ENCODE assay signal across 8 cellular contexts in genomic region chr19:1651061-1651547, GRCh38.
DNase-seq lines count a peak whose midpoint lies in the region; ATAC-seq and TF ChIP-seq lines count a peak whose summit lies in the region.

No MANE protein-coding gene starts in this region.

- H3K4me3 ChIP-seq in WI38 (ENCODE audit: low read depth, low read length) (peak overlapping the region; percentile 85), choroid plexus epithelial cell (ENCODE audit: low read depth, low read length) (peak overlapping the region; percentile 87), muscle layer of colon (ENCODE audit: low read depth in 1 of 2, low read length in 2 of 2) (peak overlapping the region; percentile 71 to 75), subcutaneous abdominal adipose tissue (ENCODE audit: low read depth in 1 of 5, low read length in 5 of 5) (peak overlapping the region; percentile 44 to 82 (median 62))

- peak overlapping the region; percentile 75 for H3K27ac ChIP-seq in muscle layer of colon (ENCODE audit: low read depth, low read length)
- no peak overlapping the region for H3K27ac ChIP-seq in subcutaneous abdominal adipose tissue (ENCODE audit: low read depth, low read length)

- ATAC-seq in HG03025 (IDR thresholded peaks at IDR 0.05; ENCODE audit: low FRiP score, unreplicated experiment), result no peak

- DNase-seq in DMS 273 (lab: John Stamatoyannopoulos, UW; ENCODE audit: unreplicated experiment) (peak; percentile 60), DMS 273 treated with DMSO at 0.1 percent for 48 hours (lab: John Stamatoyannopoulos, UW) (no peak), choroid plexus epithelial cell (ENCODE audit: low read depth) (peak; percentile 48), HuH-7 (ENCODE audit: low spot score) (no peak)

- no peaks in the 10 kb centered on the region for H3K9me3 ChIP-seq in muscle layer of colon (ENCODE audit: low read length)
- no peaks in the 10 kb centered on the region for H3K9me3 ChIP-seq in subcutaneous abdominal adipose tissue (ENCODE audit: control insufficient read depth in 5 of 5, low read length in 5 of 5)

- TF ChIP-seq CTCF in WI38 (IDR thresholded peaks at IDR 0.05; ENCODE audit: low read depth, low read length) (no peak), choroid plexus epithelial cell (conservative IDR thresholded peaks at IDR 0.05; ENCODE audit: low read depth, low read length) (no peak)

- H3K27me3 ChIP-seq in muscle layer of colon (ENCODE audit: control insufficient read depth in 1 of 2, insufficient read depth in 2 of 2, low read length in 2 of 2) (no peaks in the 10 kb centered on the region), subcutaneous abdominal adipose tissue (ENCODE audit: control insufficient read depth in 5 of 5, insufficient read depth in 4 of 5, low read length in 5 of 5) (no peaks in the 10 kb centered on the region)

- H3K4me1 ChIP-seq in muscle layer of colon (ENCODE audit: insufficient read depth, low read length) (peaks cover 15% of the 10 kb centered on the region), subcutaneous abdominal adipose tissue (ENCODE audit: control insufficient read depth in 5 of 5, insufficient read depth in 5 of 5, low read length in 5 of 5) (peaks cover 0 to 18% (median 15%) of the 10 kb centered on the region in 5 donors)

- H3K9ac ChIP-seq in muscle layer of colon (ENCODE audit: low read length) (no peak overlapping the region), subcutaneous abdominal adipose tissue (ENCODE audit: low read length in 5 of 5) (peak overlapping the region in 4 of 5 donors; percentile 16 to 62 (median 54))

- H3K36me3 ChIP-seq in muscle layer of colon (ENCODE audit: insufficient read depth, low read length) (peaks cover 9% of the 10 kb centered on the region), subcutaneous abdominal adipose tissue (ENCODE audit: control insufficient read depth in 5 of 5, insufficient read depth in 5 of 5, low read length in 5 of 5) (peaks cover 0 to 30% (median 8%) of the 10 kb centered on the region in 5 donors)

Comparison
In these comparisons a context has a peak if more than half of its experiments do, and no peak if none do; other contexts are left out.
1. DNase-seq: peak in DMS 273 (single experiment) and choroid plexus epithelial cell (single experiment); none in DMS 273 treated with DMSO at 0.1 percent for 48 hours (single experiment) and HuH-7 (single experiment).
2. Peak in every context shown above with its lines, with median percentiles within 50 percentile points of each other: H3K4me3 ChIP-seq.